ENCODE assay signal across 10 cellular contexts in the genomic region with DNA sequence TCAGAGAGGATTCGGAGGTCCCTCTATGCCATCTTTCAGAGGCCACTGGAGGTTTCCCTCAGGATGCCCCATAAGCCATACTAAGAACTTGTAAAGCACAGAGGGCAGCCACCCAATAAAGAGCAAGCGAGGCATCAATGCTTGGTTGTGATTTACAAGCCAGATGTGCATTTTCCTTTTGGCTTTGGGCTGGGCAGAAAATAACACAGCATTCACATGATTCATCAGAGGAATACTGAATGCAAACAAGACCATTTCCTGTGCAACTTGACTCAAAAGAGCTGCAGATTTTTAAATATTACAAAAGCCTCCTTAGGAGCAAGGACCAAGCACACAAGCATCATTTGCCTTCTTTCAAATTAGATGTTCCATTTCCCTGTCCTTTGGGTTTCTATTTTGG.
DNase-seq lines count a peak whose midpoint lies in the region; TF ChIP-seq lines count a peak whose summit lies in the region.
"Had no signal": no experiment of that assay in that cellular context is flagged by ENCODE, and none has a peak within 500 bp of the region (broad histone marks: within the 10 kb centered on the region; RNA-seq: fewer than 3 reads in every experiment).

No MANE protein-coding gene starts in this region.

- H3K9me3 ChIP-seq in SJCRH30 (replicated peaks) = no peaks in the 10 kb centered on the region

- H3K4me3 ChIP-seq in dorsolateral prefrontal cortex = peak overlapping the region in 26 of 59 donors; percentile 1 to 44 (median 20)
- no peak overlapping the region for H3K4me3 ChIP-seq in SJCRH30

- no peaks in the 10 kb centered on the region for H3K36me3 ChIP-seq in SJCRH30

- DNase-seq in AG08396 (ENCODE audit: low spot score) (peak; percentile 39), M059J (ENCODE audit: low read depth) (peak; percentile 79), dorsolateral prefrontal cortex (no peak), midbrain (lab: John Stamatoyannopoulos, UW) (peak; percentile 52), RPMI8226 (no peak), SJCRH30 (no peak), DMS114 treated with DMSO at 0.1 percent for 48 hours (lab: John Stamatoyannopoulos, UW; ENCODE audit: unreplicated experiment) (no peak)
- DNase-seq in stimulated activated CD4-positive, alpha-beta T cell treated with anti-CD3 and anti-CD28 coated beads, Interleukin-12 subunit alpha, Interleukin-12 subunit beta, amount 100 ng/mL, for 4 hours = no peak
- DNase-seq: GDM1, NCI-H345 had no signal

- H3K27me3 ChIP-seq in dorsolateral prefrontal cortex = no peaks in the 10 kb centered on the region
- no peaks in the 10 kb centered on the region for H3K27me3 ChIP-seq in SJCRH30

- TF ChIP-seq CTCF in dorsolateral prefrontal cortex (IDR thresholded peaks at IDR 0.05 in 54 of 56, conservative IDR thresholded peaks at IDR 0.05 in 2 of 56; ENCODE audit: low read depth in 1 of 56, partially characterized antibody in 56 of 56) = peak in 1 of 56 donors; percentile 16

- intact Hi-C loops in dorsolateral prefrontal cortex (cut with DNase I) = loop anchor here in 1 of 2 donors (5.0 kb wide), 1 partner anchor 101 kb away; no protein-coding TSS in a partner anchor

- H3K27ac ChIP-seq in dorsolateral prefrontal cortex (peak overlapping the region in 44 of 59 donors; percentile 1 to 84 (median 54)), SJCRH30 (no peak overlapping the region)

- no peaks in the 10 kb centered on the region for H3K4me1 ChIP-seq in SJCRH30

Comparison
In these comparisons a context has a peak if more than half of its experiments do, and no peak if none do; other contexts are left out.
1. DNase-seq: peak in AG08396 (single experiment), M059J (single experiment) and midbrain (single experiment); none in dorsolateral prefrontal cortex (0 of 10), RPMI8226 (single experiment), SJCRH30 (0 of 2), stimulated activated CD4-positive, alpha-beta T cell treated with anti-CD3 and anti-CD28 coated beads, Interleukin-12 subunit alpha, Interleukin-12 subunit beta, amount 100 ng/mL, for 4 hours (single experiment) and DMS114 treated with DMSO at 0.1 percent for 48 hours (single experiment).